ENCODE assay signal across 13 cellular contexts in the genomic region with DNA sequence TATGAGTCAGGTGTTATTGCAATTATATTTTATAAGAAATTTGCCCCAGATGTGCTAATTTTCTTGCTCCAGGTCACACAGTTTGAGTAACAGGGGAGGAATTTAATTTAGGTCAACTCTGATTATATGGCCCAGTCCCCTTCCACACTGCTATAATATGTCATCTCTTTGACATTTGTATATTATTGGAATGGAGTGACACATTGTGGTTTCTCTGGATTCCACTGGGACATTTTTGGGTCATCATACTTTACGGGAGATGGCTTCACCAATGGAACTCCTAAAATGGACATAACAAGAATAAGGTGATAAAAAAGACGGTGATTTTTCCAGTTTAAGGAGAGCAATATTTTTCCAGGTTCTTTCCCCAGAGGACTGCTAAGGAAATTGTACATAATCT.
"Had no signal": no experiment of that assay in that cellular context is flagged by ENCODE, and none has a peak within 500 bp of the region (broad histone marks: within the 10 kb centered on the region; RNA-seq: fewer than 3 reads in every experiment).

No MANE protein-coding gene starts in this region.

- ATAC-seq: pancreas, T-helper 17 cell had no signal

- FAIRE-seq: pancreas, small intestine, urothelium cell line had no signal

- DNase-seq: activated B cell treated with CpG ODN at 0.5 μM for 24 hours; activated CD4-positive, alpha-beta T cell treated with anti-CD3 and anti-CD28 coated beads, Interleukin-2, amount 50 U/mL, for 1 hour; activated naive CD4-positive, alpha-beta T cell treated with anti-CD3 and anti-CD28 coated beads, Interleukin-2, amount 10 ng/mL, durations not matched to agents 7 days and 5 days; activated T-cell treated with anti-CD3 and anti-CD28 coated beads for 4 hours; cerebellar nuclear complex; dermis blood vessel endothelial cell; islet precursor cell; naive B cell; pancreas; small intestine; stomach; T-helper 17 cell had no signal
